ENCODE assay signal across 9 cellular contexts in the genomic region with DNA sequence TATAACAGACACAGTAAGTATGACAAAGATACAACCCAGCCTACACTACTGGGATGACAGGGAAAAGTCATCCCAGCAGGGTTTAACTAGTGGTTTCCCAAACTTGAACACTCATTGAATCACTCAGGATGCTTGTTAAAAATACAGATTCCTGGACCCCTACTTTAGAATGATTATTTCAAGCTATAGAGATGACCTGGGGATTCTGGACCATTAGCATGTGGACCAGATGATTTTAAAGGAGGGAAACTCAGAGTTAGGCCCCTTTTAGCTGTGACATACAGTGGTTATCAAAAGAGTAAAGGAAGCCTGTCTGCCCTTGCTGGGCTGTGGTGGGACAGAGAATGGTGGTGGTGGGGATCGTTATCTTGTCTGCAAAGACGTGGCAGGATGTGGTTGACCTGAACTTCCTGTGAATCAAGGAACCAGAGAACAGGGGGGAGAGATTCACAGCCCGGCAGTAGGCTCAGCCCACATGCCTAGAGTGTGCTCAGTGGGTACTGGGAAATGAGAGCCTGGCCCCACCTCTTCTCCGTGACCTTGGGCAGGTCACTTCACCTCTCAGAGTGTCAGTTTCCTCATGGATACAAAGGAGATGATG.
DNase-seq lines count a peak whose midpoint lies in the region; ATAC-seq, FAIRE-seq and TF ChIP-seq lines count a peak whose summit lies in the region.
"Had no signal": no experiment of that assay in that cellular context is flagged by ENCODE, and none has a peak within 500 bp of the region (broad histone marks: within the 10 kb centered on the region; RNA-seq: fewer than 3 reads in every experiment).

No MANE protein-coding gene starts in this region.

- H3K4me3 ChIP-seq in MM.1S (ENCODE audit: low read length) (no peak overlapping the region), esophagus squamous epithelium (no peak overlapping the region)

- H3K9me3 ChIP-seq in MM.1S (replicated peaks; ENCODE audit: insufficient read depth, low read length) (no peaks in the 10 kb centered on the region), esophagus squamous epithelium (no peaks in the 10 kb centered on the region)

- FAIRE-seq in GM12892 (lab: Jason Lieb, UNC), result peak; percentile 92
- FAIRE-seq: H1 had no signal

- H3K27me3 ChIP-seq in MM.1S (replicated peaks; ENCODE audit: insufficient read depth, low read length), result no peaks in the 10 kb centered on the region
- peaks cover 0 to 5% (median 0%) of the 10 kb centered on the region in 4 donors for H3K27me3 ChIP-seq in esophagus squamous epithelium

- peak overlapping the region; percentile 27; the same call in 1 of the 2 replicates for H3K9ac ChIP-seq in MM.1S (ENCODE audit: low read length)

- H3K36me3 ChIP-seq in MM.1S (replicated peaks; ENCODE audit: insufficient read depth, low read length) (no peaks in the 10 kb centered on the region), esophagus squamous epithelium (no peaks in the 10 kb centered on the region)

- H2AFZ ChIP-seq in MM.1S (ENCODE audit: low read length), result no peak overlapping the region

- peak; percentile 40 for DNase-seq in GM12892 (ENCODE audit: insufficient read length)
- peak; percentile 95 for DNase-seq in MM.1S
- peak; percentile 83 to 88 for DNase-seq in activated CD4-positive, alpha-beta T cell treated with anti-CD3 and anti-CD28 coated beads, Interleukin-2, amount 50 U/mL, for 48 hours
- peak; percentile 33 for DNase-seq in esophagus squamous epithelium (lab: John Stamatoyannopoulos, UW)
- DNase-seq in stimulated activated CD4-positive, alpha-beta T cell treated with anti-CD3 and anti-CD28 coated beads, Interleukin-4, amount 100 ng/mL, for 48 hours (ENCODE audit: low read depth in 2 of 2), result peak; percentile 59 to 81
- no peak for DNase-seq in NCI-H510A (lab: John Stamatoyannopoulos, UW)

- ATAC-seq in GM21619 (IDR thresholded peaks at IDR 0.05; ENCODE audit: unreplicated experiment) (no peak), GM21786 (IDR thresholded peaks at IDR 0.05; ENCODE audit: unreplicated experiment) (no peak)

- WGBS in esophagus squamous epithelium, 2 donors, result 60 to 71% methylated on average over 4 of the region's 4 CpGs

- TF ChIP-seq CTCF in MM.1S (IDR thresholded peaks at IDR 0.05; ENCODE audit: low read length) (no peak), esophagus squamous epithelium (IDR thresholded peaks at IDR 0.05) (no peak)

- intact Hi-C loops in esophagus squamous epithelium (cut with DNase I), result no loop called here

- no peak for TF ChIP-seq POLR2A in GM12892 (IDR thresholded peaks at IDR 0.05; ENCODE audit: low read depth, low read length)
- no peak for TF ChIP-seq POLR2A in esophagus squamous epithelium (IDR thresholded peaks at IDR 0.05)

- peaks cover 65% of the 10 kb centered on the region for H3F3A ChIP-seq in MM.1S (ENCODE audit: insufficient read depth, low read length)

- no peaks in the 10 kb centered on the region for H3K79me2 ChIP-seq in MM.1S (ENCODE audit: low read length)

- peak overlapping the region; percentile 88 for H3K27ac ChIP-seq in MM.1S (ENCODE audit: low read length)
- no peak overlapping the region for H3K27ac ChIP-seq in esophagus squamous epithelium

- peaks cover 78% of the 10 kb centered on the region for H3K4me1 ChIP-seq in MM.1S (ENCODE audit: low read length)
- peaks cover 0 to 34% (median 11%) of the 10 kb centered on the region in 3 donors for H3K4me1 ChIP-seq in esophagus squamous epithelium

- H3K4me2 ChIP-seq in MM.1S (ENCODE audit: low read depth, low read length), result peak overlapping the region; percentile 56

- no peaks in the 10 kb centered on the region for H3K9me2 ChIP-seq in MM.1S (replicated peaks; ENCODE audit: insufficient read depth, low read length)

- H4K20me1 ChIP-seq in MM.1S (ENCODE audit: insufficient read depth, low read length), result no peaks in the 10 kb centered on the region
